11 cellular contexts compared by ENCODE assay signal in genomic region chr14:54814076-54814475, GRCh38.
DNase-seq lines count a peak whose midpoint lies in the region; ATAC-seq, FAIRE-seq and TF ChIP-seq lines count a peak whose summit lies in the region.
"Had no signal": no experiment of that assay in that cellular context is flagged by ENCODE, and none has a peak within 500 bp of the region (broad histone marks: within the 10 kb centered on the region; RNA-seq: fewer than 3 reads in every experiment).

No MANE protein-coding gene starts in this region.

- no peak for FAIRE-seq in D721Med (lab: Jason Lieb, UNC)

- TF ChIP-seq CTCF in PC-9 (conservative IDR thresholded peaks at IDR 0.05) = peak; percentile 57
- TF ChIP-seq CTCF in fibroblast of villous mesenchyme (IDR thresholded peaks at IDR 0.05; ENCODE audit: insufficient read depth, low read depth, low read length) = peak; percentile 11
- TF ChIP-seq CTCF in D721Med (IDR thresholded peaks at IDR 0.05; ENCODE audit: insufficient read depth, missing control alignments) = no peak

- no peak overlapping the region for H3K4me3 ChIP-seq in PC-9
- H3K4me3 ChIP-seq in fibroblast of villous mesenchyme (ENCODE audit: low read depth, low read length) = no peak overlapping the region
- H3K4me3 ChIP-seq: coronary artery had no signal

- H3K27ac ChIP-seq in PC-9 = no peak overlapping the region
- H3K27ac ChIP-seq: coronary artery had no signal

- POLR2A ChIA-PET in PC-9 (lab: Charles Lee; ENCODE audit: unreplicated experiment) = interaction anchor here (0.5 to 0.7 kb wide), 3 partner anchors 12 to 603 kb away, joined by 3 to 9 read pairs (median 7); no protein-coding TSS in a partner anchor

- H3K9me3 ChIP-seq in PC-9 (ENCODE audit: insufficient read depth, low read depth) = no peaks in the 10 kb centered on the region

- H3K4me2 ChIP-seq in PC-9 = no peak overlapping the region

- H3K9me2 ChIP-seq in PC-9 (ENCODE audit: insufficient read depth) = no peaks in the 10 kb centered on the region

- H3K4me1 ChIP-seq in PC-9 (replicated peaks; ENCODE audit: insufficient read depth) = peaks cover 10% of the 10 kb centered on the region

- H3K79me2 ChIP-seq in PC-9 (ENCODE audit: low read depth) = no peaks in the 10 kb centered on the region

- intact Hi-C loops in PC-9 (cut with micrococcal nuclease; ENCODE audit: unreplicated experiment) = no loop called here

- CTCF ChIA-PET in PC-9 (lab: Charles Lee) = no interaction called here

- peaks cover 6% of the 10 kb centered on the region; the same call in 1 of the 2 replicates for H3F3A ChIP-seq in PC-9 (ENCODE audit: insufficient read depth, low read depth)

- peak; percentile 7 for DNase-seq in stimulated activated CD4-positive, alpha-beta T cell treated with anti-CD3 and anti-CD28 coated beads, Interleukin-12 subunit alpha, Interleukin-12 subunit beta, amount 100 ng/mL, for 4 hours
- no peak for DNase-seq in stimulated activated CD4-positive, alpha-beta T cell treated with anti-CD3 and anti-CD28 coated beads, Interleukin-4, amount 100 ng/mL, for 4 hours
- DNase-seq in PC-9 (no peak), fibroblast of villous mesenchyme (ENCODE audit: low read depth) (no peak), D721Med (ENCODE audit: insufficient read length, low spot score) (no peak), NCI-H1092 treated with DMSO at 0.1 percent for 48 hours (lab: John Stamatoyannopoulos, UW) (no peak)
- DNase-seq: activated CD4-positive, alpha-beta T cell treated with anti-CD3 and anti-CD28 coated beads, Interleukin-2, amount 50 U/mL, for 4 hours; NK-92 treated with Interleukin-12 subunit alpha and Interleukin-12 subunit beta, amount 100 ng/mL, for 24 hours had no signal

- no peak for ATAC-seq in GM19395 (IDR thresholded peaks at IDR 0.05; ENCODE audit: unreplicated experiment)
- ATAC-seq in GM21619 (IDR thresholded peaks at IDR 0.05; ENCODE audit: unreplicated experiment) = no peak

- no peak overlapping the region for H2AFZ ChIP-seq in PC-9

- no peaks in the 10 kb centered on the region for H3K27me3 ChIP-seq in PC-9 (ENCODE audit: insufficient read depth, low read depth)

- no TSS peak for BruUV-seq in PC-9 (replicated peaks; lab: Mats Ljungman, UMichigan)

- H4K20me1 ChIP-seq in PC-9 (ENCODE audit: insufficient read depth) = no peaks in the 10 kb centered on the region

- H3K36me3 ChIP-seq in PC-9 (ENCODE audit: low read depth) = no peaks in the 10 kb centered on the region
